In the genomic region with DNA sequence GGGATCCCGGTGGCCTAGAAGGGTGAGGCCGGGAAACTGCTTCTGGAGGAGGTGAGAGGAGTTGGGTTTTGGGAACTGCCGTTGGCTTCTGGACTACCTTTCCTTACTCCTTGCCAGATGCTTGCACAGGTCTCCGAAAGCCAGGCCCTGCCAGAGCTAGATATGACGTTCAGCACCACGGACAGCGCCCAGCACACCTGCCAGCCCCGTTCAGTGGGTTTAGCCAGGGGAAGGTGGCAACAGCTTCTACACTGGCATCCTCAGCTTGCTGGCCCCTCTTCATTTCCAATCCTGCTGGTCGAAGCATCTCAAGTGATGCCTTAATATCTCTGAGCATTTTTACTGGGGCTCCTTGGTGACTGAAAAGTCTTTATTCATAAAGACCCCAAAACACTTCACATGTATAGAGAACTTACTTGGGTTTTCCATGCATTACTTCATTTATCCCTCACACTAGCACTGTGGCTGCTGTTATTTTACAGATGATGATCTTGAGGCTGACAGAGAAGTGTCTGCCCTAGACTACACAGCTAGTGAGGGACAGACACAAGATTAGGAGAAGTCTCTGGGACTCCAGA, we compare ENCODE assay signal across 1 cellular context.
TF ChIP-seq lines count a peak whose summit lies in the region.

No MANE protein-coding gene starts in this region.

TF ChIP-seq in HepG2, 621 proteins besides CTCF, POLR2A, EP300 and RAD21 (continued from another document and continues in another):
- TF ChIP-seq, protein P1, sequence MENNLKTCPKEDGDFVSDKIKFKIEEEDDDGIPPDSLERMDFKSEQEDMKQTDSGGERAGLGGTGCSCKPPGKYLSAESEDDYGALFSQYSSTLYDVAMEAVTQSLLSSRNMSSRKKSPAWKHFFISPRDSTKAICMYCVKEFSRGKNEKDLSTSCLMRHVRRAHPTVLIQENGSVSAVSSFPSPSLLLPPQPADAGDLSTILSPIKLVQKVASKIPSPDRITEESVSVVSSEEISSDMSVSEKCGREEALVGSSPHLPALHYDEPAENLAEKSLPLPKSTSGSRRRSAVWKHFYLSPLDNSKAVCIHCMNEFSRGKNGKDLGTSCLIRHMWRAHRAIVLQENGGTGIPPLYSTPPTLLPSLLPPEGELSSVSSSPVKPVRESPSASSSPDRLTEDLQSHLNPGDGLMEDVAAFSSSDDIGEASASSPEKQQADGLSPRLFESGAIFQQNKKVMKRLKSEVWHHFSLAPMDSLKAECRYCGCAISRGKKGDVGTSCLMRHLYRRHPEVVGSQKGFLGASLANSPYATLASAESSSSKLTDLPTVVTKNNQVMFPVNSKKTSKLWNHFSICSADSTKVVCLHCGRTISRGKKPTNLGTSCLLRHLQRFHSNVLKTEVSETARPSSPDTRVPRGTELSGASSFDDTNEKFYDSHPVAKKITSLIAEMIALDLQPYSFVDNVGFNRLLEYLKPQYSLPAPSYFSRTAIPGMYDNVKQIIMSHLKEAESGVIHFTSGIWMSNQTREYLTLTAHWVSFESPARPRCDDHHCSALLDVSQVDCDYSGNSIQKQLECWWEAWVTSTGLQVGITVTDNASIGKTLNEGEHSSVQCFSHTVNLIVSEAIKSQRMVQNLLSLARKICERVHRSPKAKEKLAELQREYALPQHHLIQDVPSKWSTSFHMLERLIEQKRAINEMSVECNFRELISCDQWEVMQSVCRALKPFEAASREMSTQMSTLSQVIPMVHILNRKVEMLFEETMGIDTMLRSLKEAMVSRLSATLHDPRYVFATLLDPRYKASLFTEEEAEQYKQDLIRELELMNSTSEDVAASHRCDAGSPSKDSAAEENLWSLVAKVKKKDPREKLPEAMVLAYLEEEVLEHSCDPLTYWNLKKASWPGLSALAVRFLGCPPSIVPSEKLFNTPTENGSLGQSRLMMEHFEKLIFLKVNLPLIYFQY (CRISPR knock-in tag; IDR thresholded peaks at IDR 0.05; ENCODE audit: borderline replicate concordance) = peak; percentile 68; the same call in 1 of the 2 replicates
- TF ChIP-seq, protein P2, sequence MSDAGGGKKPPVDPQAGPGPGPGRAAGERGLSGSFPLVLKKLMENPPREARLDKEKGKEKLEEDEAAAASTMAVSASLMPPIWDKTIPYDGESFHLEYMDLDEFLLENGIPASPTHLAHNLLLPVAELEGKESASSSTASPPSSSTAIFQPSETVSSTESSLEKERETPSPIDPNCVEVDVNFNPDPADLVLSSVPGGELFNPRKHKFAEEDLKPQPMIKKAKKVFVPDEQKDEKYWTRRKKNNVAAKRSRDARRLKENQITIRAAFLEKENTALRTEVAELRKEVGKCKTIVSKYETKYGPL (CRISPR knock-in tag; IDR thresholded peaks at IDR 0.05) = peak; percentile 82; the same call in 1 of the 2 replicates
- peak; percentile 39; the same call in 1 of the 2 replicates for TF ChIP-seq MXD4 (CRISPR knock-in tag; IDR thresholded peaks at IDR 0.05)
- peak; percentile 89 for TF ChIP-seq SALL1 (CRISPR knock-in tag; IDR thresholded peaks at IDR 0.05)
- 0 out of 2 replicates have a peak, but pooled peaks have one; percentile 40 for TF ChIP-seq ZNF709 (CRISPR knock-in tag; IDR thresholded peaks at IDR 0.05)
- TF ChIP-seq, protein P3, sequence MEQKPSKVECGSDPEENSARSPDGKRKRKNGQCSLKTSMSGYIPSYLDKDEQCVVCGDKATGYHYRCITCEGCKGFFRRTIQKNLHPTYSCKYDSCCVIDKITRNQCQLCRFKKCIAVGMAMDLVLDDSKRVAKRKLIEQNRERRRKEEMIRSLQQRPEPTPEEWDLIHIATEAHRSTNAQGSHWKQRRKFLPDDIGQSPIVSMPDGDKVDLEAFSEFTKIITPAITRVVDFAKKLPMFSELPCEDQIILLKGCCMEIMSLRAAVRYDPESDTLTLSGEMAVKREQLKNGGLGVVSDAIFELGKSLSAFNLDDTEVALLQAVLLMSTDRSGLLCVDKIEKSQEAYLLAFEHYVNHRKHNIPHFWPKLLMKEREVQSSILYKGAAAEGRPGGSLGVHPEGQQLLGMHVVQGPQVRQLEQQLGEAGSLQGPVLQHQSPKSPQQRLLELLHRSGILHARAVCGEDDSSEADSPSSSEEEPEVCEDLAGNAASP (CRISPR knock-in tag; IDR thresholded peaks at IDR 0.05; ENCODE audit: borderline replicate concordance) = peak; percentile 61
- TF ChIP-seq ZIK1 (CRISPR knock-in tag; IDR thresholded peaks at IDR 0.05; ENCODE audit: borderline replicate concordance, low read depth) = 0 out of 2 replicates have a peak, but pooled peaks have one; percentile 39
- 0 out of 2 replicates have a peak, but pooled peaks have one; percentile 36 for TF ChIP-seq KDM3A (CRISPR knock-in tag; IDR thresholded peaks at IDR 0.05; ENCODE audit: low read depth)
- TF ChIP-seq NFKBIZ (CRISPR knock-in tag; IDR thresholded peaks at IDR 0.05) = 0 out of 2 replicates have a peak, but pooled peaks have one; percentile 49
- TF ChIP-seq ZNF749 (CRISPR knock-in tag; IDR thresholded peaks at IDR 0.05; ENCODE audit: borderline replicate concordance) = peak; percentile 54; the same call in 1 of the 2 replicates
- 0 out of 2 replicates have a peak, but pooled peaks have one; percentile 28 for TF ChIP-seq ZNF329 (CRISPR knock-in tag; IDR thresholded peaks at IDR 0.05; ENCODE audit: low read depth)
- TF ChIP-seq ZNF605 (CRISPR knock-in tag; IDR thresholded peaks at IDR 0.05) = peak; percentile 47; the same call in 1 of the 2 replicates
- 0 out of 2 replicates have a peak, but pooled peaks have one; percentile 35 for TF ChIP-seq SOX5 (CRISPR knock-in tag; IDR thresholded peaks at IDR 0.05; ENCODE audit: borderline replicate concordance)
- TF ChIP-seq HES4 (CRISPR knock-in tag; IDR thresholded peaks at IDR 0.05; ENCODE audit: borderline replicate concordance) = peak; percentile 87
- TF ChIP-seq MTF1 (CRISPR knock-in tag; IDR thresholded peaks at IDR 0.05) = peak; percentile 48; the same call in 1 of the 2 replicates
- no peak for TF ChIP-seq ZNF33A (CRISPR knock-in tag; IDR thresholded peaks at IDR 0.05; ENCODE audit: borderline replicate concordance)
- TF ChIP-seq GATAD1 (CRISPR knock-in tag; IDR thresholded peaks at IDR 0.05) = 0 out of 2 replicates have a peak, but pooled peaks have one; percentile 45
- TF ChIP-seq, protein P4, sequence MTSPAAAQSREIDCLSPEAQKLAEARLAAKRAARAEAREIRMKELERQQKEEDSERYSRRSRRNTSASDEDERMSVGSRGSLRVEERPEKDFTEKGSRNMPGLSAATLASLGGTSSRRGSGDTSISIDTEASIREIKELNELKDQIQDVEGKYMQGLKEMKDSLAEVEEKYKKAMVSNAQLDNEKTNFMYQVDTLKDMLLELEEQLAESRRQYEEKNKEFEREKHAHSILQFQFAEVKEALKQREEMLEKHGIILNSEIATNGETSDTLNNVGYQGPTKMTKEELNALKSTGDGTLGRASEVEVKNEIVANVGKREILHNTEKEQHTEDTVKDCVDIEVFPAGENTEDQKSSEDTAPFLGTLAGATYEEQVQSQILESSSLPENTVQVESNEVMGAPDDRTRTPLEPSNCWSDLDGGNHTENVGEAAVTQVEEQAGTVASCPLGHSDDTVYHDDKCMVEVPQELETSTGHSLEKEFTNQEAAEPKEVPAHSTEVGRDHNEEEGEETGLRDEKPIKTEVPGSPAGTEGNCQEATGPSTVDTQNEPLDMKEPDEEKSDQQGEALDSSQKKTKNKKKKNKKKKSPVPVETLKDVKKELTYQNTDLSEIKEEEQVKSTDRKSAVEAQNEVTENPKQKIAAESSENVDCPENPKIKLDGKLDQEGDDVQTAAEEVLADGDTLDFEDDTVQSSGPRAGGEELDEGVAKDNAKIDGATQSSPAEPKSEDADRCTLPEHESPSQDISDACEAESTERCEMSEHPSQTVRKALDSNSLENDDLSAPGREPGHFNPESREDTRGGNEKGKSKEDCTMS (CRISPR knock-in tag; conservative IDR thresholded peaks at IDR 0.05) = 0 out of 2 replicates have a peak, but pooled peaks have one; percentile 68
- no peak for TF ChIP-seq ZNF549 (CRISPR knock-in tag; IDR thresholded peaks at IDR 0.05)
- no peak for TF ChIP-seq RBM39 (IDR thresholded peaks at IDR 0.05; ENCODE audit: low read depth, low read length, poor library complexity, severe bottlenecking)
- TF ChIP-seq TEAD3 (CRISPR knock-in tag; optimal IDR thresholded peaks at IDR 0.05; ENCODE audit: borderline replicate concordance) = no peak
- TF ChIP-seq, protein P5, sequence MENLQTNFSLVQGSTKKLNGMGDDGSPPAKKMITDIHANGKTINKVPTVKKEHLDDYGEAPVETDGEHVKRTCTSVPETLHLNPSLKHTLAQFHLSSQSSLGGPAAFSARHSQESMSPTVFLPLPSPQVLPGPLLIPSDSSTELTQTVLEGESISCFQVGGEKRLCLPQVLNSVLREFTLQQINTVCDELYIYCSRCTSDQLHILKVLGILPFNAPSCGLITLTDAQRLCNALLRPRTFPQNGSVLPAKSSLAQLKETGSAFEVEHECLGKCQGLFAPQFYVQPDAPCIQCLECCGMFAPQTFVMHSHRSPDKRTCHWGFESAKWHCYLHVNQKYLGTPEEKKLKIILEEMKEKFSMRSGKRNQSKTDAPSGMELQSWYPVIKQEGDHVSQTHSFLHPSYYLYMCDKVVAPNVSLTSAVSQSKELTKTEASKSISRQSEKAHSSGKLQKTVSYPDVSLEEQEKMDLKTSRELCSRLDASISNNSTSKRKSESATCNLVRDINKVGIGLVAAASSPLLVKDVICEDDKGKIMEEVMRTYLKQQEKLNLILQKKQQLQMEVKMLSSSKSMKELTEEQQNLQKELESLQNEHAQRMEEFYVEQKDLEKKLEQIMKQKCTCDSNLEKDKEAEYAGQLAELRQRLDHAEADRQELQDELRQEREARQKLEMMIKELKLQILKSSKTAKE (CRISPR knock-in tag; IDR thresholded peaks at IDR 0.05; ENCODE audit: borderline replicate concordance) = 0 out of 2 replicates have a peak, but pooled peaks have one; percentile 9
- TF ChIP-seq TEAD2 (CRISPR knock-in tag; IDR thresholded peaks at IDR 0.05) = peak; percentile 78; the same call in 1 of the 2 replicates
- TF ChIP-seq CHCHD3 (CRISPR knock-in tag; IDR thresholded peaks at IDR 0.05) = 0 out of 2 replicates have a peak, but pooled peaks have one; percentile 45
- TF ChIP-seq, protein P6, sequence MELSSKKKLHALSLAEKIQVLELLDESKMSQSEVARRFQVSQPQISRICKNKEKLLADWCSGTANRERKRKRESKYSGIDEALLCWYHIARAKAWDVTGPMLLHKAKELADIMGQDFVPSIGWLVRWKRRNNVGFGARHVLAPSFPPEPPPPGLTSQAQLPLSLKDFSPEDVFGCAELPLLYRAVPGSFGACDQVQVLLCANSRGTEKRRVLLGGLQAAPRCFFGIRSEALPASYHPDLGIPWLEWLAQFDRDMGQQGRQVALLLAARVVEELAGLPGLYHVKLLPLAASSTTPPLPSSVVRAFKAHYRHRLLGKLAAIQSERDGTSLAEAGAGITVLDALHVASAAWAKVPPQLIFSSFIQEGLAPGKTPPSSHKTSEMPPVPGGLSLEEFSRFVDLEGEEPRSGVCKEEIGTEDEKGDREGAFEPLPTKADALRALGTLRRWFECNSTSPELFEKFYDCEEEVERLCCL (CRISPR knock-in tag; IDR thresholded peaks at IDR 0.05; ENCODE audit: borderline replicate concordance) = no peak
- TF ChIP-seq ZNF563 (CRISPR knock-in tag; IDR thresholded peaks at IDR 0.05) = peak; percentile 52; the same call in 1 of the 2 replicates
- TF ChIP-seq ATF7-NPFF (CRISPR knock-in tag; IDR thresholded peaks at IDR 0.05; ENCODE audit: low read depth) = peak; percentile 39; the same call in 1 of the 2 replicates
- TF ChIP-seq, protein P7, sequence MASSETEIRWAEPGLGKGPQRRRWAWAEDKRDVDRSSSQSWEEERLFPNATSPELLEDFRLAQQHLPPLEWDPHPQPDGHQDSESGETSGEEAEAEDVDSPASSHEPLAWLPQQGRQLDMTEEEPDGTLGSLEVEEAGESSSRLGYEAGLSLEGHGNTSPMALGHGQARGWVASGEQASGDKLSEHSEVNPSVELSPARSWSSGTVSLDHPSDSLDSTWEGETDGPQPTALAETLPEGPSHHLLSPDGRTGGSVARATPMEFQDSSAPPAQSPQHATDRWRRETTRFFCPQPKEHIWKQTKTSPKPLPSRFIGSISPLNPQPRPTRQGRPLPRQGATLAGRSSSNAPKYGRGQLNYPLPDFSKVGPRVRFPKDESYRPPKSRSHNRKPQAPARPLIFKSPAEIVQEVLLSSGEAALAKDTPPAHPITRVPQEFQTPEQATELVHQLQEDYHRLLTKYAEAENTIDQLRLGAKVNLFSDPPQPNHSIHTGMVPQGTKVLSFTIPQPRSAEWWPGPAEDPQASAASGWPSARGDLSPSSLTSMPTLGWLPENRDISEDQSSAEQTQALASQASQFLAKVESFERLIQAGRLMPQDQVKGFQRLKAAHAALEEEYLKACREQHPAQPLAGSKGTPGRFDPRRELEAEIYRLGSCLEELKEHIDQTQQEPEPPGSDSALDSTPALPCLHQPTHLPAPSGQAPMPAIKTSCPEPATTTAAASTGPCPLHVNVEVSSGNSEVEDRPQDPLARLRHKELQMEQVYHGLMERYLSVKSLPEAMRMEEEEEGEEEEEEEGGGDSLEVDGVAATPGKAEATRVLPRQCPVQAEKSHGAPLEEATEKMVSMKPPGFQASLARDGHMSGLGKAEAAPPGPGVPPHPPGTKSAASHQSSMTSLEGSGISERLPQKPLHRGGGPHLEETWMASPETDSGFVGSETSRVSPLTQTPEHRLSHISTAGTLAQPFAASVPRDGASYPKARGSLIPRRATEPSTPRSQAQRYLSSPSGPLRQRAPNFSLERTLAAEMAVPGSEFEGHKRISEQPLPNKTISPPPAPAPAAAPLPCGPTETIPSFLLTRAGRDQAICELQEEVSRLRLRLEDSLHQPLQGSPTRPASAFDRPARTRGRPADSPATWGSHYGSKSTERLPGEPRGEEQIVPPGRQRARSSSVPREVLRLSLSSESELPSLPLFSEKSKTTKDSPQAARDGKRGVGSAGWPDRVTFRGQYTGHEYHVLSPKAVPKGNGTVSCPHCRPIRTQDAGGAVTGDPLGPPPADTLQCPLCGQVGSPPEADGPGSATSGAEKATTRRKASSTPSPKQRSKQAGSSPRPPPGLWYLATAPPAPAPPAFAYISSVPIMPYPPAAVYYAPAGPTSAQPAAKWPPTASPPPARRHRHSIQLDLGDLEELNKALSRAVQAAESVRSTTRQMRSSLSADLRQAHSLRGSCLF (CRISPR knock-in tag; IDR thresholded peaks at IDR 0.05; ENCODE audit: borderline replicate concordance) = peak; percentile 56; the same call in 1 of the 2 replicates
- TF ChIP-seq, protein P8, sequence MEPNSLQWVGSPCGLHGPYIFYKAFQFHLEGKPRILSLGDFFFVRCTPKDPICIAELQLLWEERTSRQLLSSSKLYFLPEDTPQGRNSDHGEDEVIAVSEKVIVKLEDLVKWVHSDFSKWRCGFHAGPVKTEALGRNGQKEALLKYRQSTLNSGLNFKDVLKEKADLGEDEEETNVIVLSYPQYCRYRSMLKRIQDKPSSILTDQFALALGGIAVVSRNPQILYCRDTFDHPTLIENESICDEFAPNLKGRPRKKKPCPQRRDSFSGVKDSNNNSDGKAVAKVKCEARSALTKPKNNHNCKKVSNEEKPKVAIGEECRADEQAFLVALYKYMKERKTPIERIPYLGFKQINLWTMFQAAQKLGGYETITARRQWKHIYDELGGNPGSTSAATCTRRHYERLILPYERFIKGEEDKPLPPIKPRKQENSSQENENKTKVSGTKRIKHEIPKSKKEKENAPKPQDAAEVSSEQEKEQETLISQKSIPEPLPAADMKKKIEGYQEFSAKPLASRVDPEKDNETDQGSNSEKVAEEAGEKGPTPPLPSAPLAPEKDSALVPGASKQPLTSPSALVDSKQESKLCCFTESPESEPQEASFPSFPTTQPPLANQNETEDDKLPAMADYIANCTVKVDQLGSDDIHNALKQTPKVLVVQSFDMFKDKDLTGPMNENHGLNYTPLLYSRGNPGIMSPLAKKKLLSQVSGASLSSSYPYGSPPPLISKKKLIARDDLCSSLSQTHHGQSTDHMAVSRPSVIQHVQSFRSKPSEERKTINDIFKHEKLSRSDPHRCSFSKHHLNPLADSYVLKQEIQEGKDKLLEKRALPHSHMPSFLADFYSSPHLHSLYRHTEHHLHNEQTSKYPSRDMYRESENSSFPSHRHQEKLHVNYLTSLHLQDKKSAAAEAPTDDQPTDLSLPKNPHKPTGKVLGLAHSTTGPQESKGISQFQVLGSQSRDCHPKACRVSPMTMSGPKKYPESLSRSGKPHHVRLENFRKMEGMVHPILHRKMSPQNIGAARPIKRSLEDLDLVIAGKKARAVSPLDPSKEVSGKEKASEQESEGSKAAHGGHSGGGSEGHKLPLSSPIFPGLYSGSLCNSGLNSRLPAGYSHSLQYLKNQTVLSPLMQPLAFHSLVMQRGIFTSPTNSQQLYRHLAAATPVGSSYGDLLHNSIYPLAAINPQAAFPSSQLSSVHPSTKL (CRISPR knock-in tag; IDR thresholded peaks at IDR 0.05) = peak; percentile 47; the same call in 1 of the 2 replicates
